Comparison of ENCODE assay signal across 18 cellular contexts in genomic region chr2:73839653-73840411, GRCh38. TPM values are rescaled to one million over a fixed set of nuclear protein-coding genes. Genes with fewer than 3 reads are reported as not detected.
DNase-seq lines count a peak whose midpoint lies in the region; ATAC-seq, FAIRE-seq and TF ChIP-seq lines count a peak whose summit lies in the region.
"Had no signal": no experiment of that assay in that cellular context is flagged by ENCODE, and none has a peak within 500 bp of the region (broad histone marks: within the 10 kb centered on the region; RNA-seq: fewer than 3 reads in every experiment).

No MANE protein-coding gene starts in this region.

- no TSS peak for BruUV-seq in endothelial cell of umbilical vein (replicated peaks; lab: Mats Ljungman, UMichigan)

- TF ChIP-seq CTCF in RWPE2 (IDR thresholded peaks at IDR 0.05; ENCODE audit: poor library complexity, severe bottlenecking) (peak; percentile 22), endothelial cell of umbilical vein (IDR thresholded peaks at IDR 0.05; ENCODE audit: extremely low read depth in 1 of 2, insufficient read depth in 1 of 2, low read depth in 1 of 2, low read length in 2 of 2) (no peak), neutrophil (IDR thresholded peaks at IDR 0.05) (no peak), RWPE1 (conservative IDR thresholded peaks at IDR 0.05; ENCODE audit: low read depth) (no peak)

- POLR2A ChIA-PET in endothelial cell of umbilical vein (lab: Charles Lee) = no interaction called here
- POLR2A ChIA-PET in RWPE1 (lab: Yijun Ruan, JAX; ENCODE audit: low non-redundant PET) = no interaction called here

- intact Hi-C loops in endothelial cell of umbilical vein (cut with micrococcal nuclease) = no loop called here

- H3K79me2 ChIP-seq in endothelial cell of umbilical vein (ENCODE audit: control insufficient read depth, insufficient read depth, low read length) = no peaks in the 10 kb centered on the region

- peak; percentile 27 for DNase-seq in EL
- DNase-seq in RWPE2 (ENCODE audit: low spot score) = no peak
- no peak for DNase-seq in endothelial cell of umbilical vein (ENCODE audit: low read depth, low spot score)
- DNase-seq in SW 1271 (lab: John Stamatoyannopoulos, UW) = no peak
- DNase-seq in RWPE1 (ENCODE audit: low spot score) = no peak
- DNase-seq: heart right ventricle, left cardiac atrium, mucosa of descending colon, NCI-H2029, NCI-H69 had no signal

- H3K27ac ChIP-seq in RWPE2 (ENCODE audit: poor library complexity, severe bottlenecking) (peak overlapping the region; percentile 37), endothelial cell of umbilical vein (ENCODE audit: insufficient read depth, low read depth, low read length) (no peak overlapping the region), neutrophil (peak overlapping the region; percentile 84), RWPE1 (no peak overlapping the region)
- H3K27ac ChIP-seq: cardiac muscle cell had no signal

- no peak overlapping the region for H3K4me2 ChIP-seq in endothelial cell of umbilical vein (ENCODE audit: insufficient read depth, low read length)

- H3K4me1 ChIP-seq in RWPE2 (ENCODE audit: insufficient read depth, poor library complexity, severe bottlenecking) (peaks cover 7% of the 10 kb centered on the region), endothelial cell of umbilical vein (ENCODE audit: control insufficient read depth, extremely low read depth, insufficient read depth, low read length) (no peaks in the 10 kb centered on the region), neutrophil (ENCODE audit: control insufficient read depth in 1 of 2, insufficient read depth in 1 of 2, low read depth in 1 of 2, low read length in 1 of 2) (peaks cover 38 to 43% of the 10 kb centered on the region in 2 experiments)

- H4K20me1 ChIP-seq in endothelial cell of umbilical vein (replicated peaks; ENCODE audit: control insufficient read depth, extremely low read depth, insufficient read depth, low read length) = no peaks in the 10 kb centered on the region

- ATAC-seq in RWPE2 (ENCODE audit: low read depth) (no peak; the same call in 2 of the 3 replicates), HG02642 (IDR thresholded peaks at IDR 0.05; ENCODE audit: poor library complexity, unreplicated experiment) (no peak), GM19023 (IDR thresholded peaks at IDR 0.05; ENCODE audit: unreplicated experiment) (no peak)
- ATAC-seq: activated naive CD4-positive, alpha-beta T cell treated with anti-CD3 and anti-CD28 coated beads, Interleukin-2, amount 50 U/mL, for 72 hours; heart right ventricle; mucosa of descending colon had no signal

- H3K27me3 ChIP-seq in RWPE2 (ENCODE audit: insufficient read depth, poor library complexity, severe bottlenecking) = no peaks in the 10 kb centered on the region
- no peaks in the 10 kb centered on the region for H3K27me3 ChIP-seq in endothelial cell of umbilical vein (ENCODE audit: control insufficient read depth in 2 of 2, insufficient read depth in 2 of 2, low read length in 2 of 2)
- H3K27me3 ChIP-seq in neutrophil = no peaks in the 10 kb centered on the region
- H3K27me3 ChIP-seq: cardiac muscle cell, heart right ventricle had no signal

- no peaks in the 10 kb centered on the region for H3K9me3 ChIP-seq in RWPE2 (ENCODE audit: severe bottlenecking)
- no peaks in the 10 kb centered on the region for H3K9me3 ChIP-seq in endothelial cell of umbilical vein (replicated peaks; ENCODE audit: control insufficient read depth, insufficient read depth, low read length)
- H3K9me3 ChIP-seq in neutrophil = no peaks in the 10 kb centered on the region
- H3K9me3 ChIP-seq: heart right ventricle, mucosa of descending colon had no signal

- peaks cover 67% of the 10 kb centered on the region for H3K36me3 ChIP-seq in RWPE2 (ENCODE audit: low read depth)
- peaks cover 0 to 5% of the 10 kb centered on the region in 2 experiments for H3K36me3 ChIP-seq in endothelial cell of umbilical vein (ENCODE audit: control insufficient read depth in 2 of 2, extremely low read depth in 1 of 2, insufficient read depth in 2 of 2, low read length in 2 of 2)
- peaks cover 4% of the 10 kb centered on the region for H3K36me3 ChIP-seq in neutrophil

- H3K4me3 ChIP-seq in RWPE2 (ENCODE audit: severe bottlenecking) (no peak overlapping the region), endothelial cell of umbilical vein (replicated peaks in 1 of 3; ENCODE audit: insufficient read depth in 1 of 3, low read depth in 1 of 3, low read length in 3 of 3) (no peak overlapping the region), neutrophil (ENCODE audit: low read depth in 1 of 2, low read length in 1 of 2) (no peak overlapping the region)
- H3K4me3 ChIP-seq: cardiac muscle cell, heart right ventricle, mucosa of descending colon had no signal

- peak; percentile 15 for FAIRE-seq in endothelial cell of umbilical vein (lab: Jason Lieb, UNC)

- TF ChIP-seq POLR2A in endothelial cell of umbilical vein (IDR thresholded peaks at IDR 0.05; ENCODE audit: low read depth, low read length) = no peak

- dilution Hi-C loops in endothelial cell of umbilical vein (cut with MboI; ENCODE audit: extremely low pct_ligation_motif_present, low sequenced_read_pairs) = no loop called here

- no peak overlapping the region for H3K9ac ChIP-seq in endothelial cell of umbilical vein (replicated peaks; ENCODE audit: extremely low read depth, insufficient read depth, low read length)

- no peaks in the 10 kb centered on the region for H3K9me1 ChIP-seq in endothelial cell of umbilical vein (replicated peaks; ENCODE audit: control insufficient read depth, extremely low read depth, insufficient read depth, low read length)

- CTCF ChIA-PET in endothelial cell of umbilical vein (lab: Charles Lee) = interaction anchor here (0.7 to 3.0 kb wide), 5 partner anchors 12 to 16 kb away, joined by 3 to 10 read pairs (median 4); no protein-coding TSS in a partner anchor
- CTCF ChIA-PET in RWPE1 (lab: Yijun Ruan, JAX) = interaction anchor here (0.5 to 0.6 kb wide), 2 partner anchors 211 to 308 kb away, joined by 3 read pairs; no protein-coding TSS in a partner anchor

- H2AFZ ChIP-seq in endothelial cell of umbilical vein (ENCODE audit: low read depth, low read length) = no peak overlapping the region

TF ChIP-seq in endothelial cell of umbilical vein, 7 proteins besides CTCF, POLR2A, EP300 and RAD21:
- TF ChIP-seq MAX (IDR thresholded peaks at IDR 0.05; ENCODE audit: insufficient read depth, insufficient read length) (no peak), GATA2 (IDR thresholded peaks at IDR 0.05; ENCODE audit: insufficient read depth, insufficient read length, low read depth, low read length) (no peak), EZH2 (IDR thresholded peaks at IDR 0.05; ENCODE audit: borderline replicate concordance, low read depth, low read length, severe bottlenecking) (no peak), JUN (IDR thresholded peaks at IDR 0.05; ENCODE audit: borderline replicate concordance, insufficient read depth, insufficient read length, low read depth) (no peak), POLR2AphosphoS5 (IDR thresholded peaks at IDR 0.05; ENCODE audit: insufficient read depth, low read depth, low read length) (no peak), MYC (IDR thresholded peaks at IDR 0.05; ENCODE audit: low read depth, low read length) (no peak), FOS (IDR thresholded peaks at IDR 0.05; ENCODE audit: borderline replicate concordance, insufficient read depth, low read length) (no peak)

RNA-seq across cellular contexts. Expression of gene STAMBP, which starts 11.1 kb away (rescaled TPM):
- total RNA-seq in endothelial cell of umbilical vein = 19.8 and 21.3 TPM in 2 replicates
- 18.0 and 19.0 TPM in 2 replicates for polyA plus RNA-seq in endothelial cell of umbilical vein
- polyA plus RNA-seq in endothelial cell of umbilical vein (2011; cell fraction: cytosol; rRNA removed) = 23.0 and 23.6 TPM in 2 replicates
- 23.7 and 25.7 TPM in 2 replicates for polyA plus RNA-seq in endothelial cell of umbilical vein (2011; cell fraction: nucleus; rRNA removed)
- 23.8 and 24.7 TPM in 2 replicates for polyA plus RNA-seq in endothelial cell of umbilical vein (2012)
- 24.3 and 26.9 TPM in 2 replicates for polyA minus RNA-seq in endothelial cell of umbilical vein
- 24.8 TPM for polyA minus RNA-seq in endothelial cell of umbilical vein (2011; cell fraction: cytosol; rRNA and poly(A)+ RNA removed)
- polyA minus RNA-seq in endothelial cell of umbilical vein (2011; cell fraction: nucleus; rRNA and poly(A)+ RNA removed) = 12.2 and 13.2 TPM in 2 replicates

RNA-seq across cellular contexts. Expression of gene ACTG2, which starts 53.0 kb away (rescaled TPM):
- not detected in 2 replicates for total RNA-seq in endothelial cell of umbilical vein
- not detected in 2 replicates for polyA plus RNA-seq in endothelial cell of umbilical vein
- not detected in 2 replicates for polyA plus RNA-seq in endothelial cell of umbilical vein (2011; cell fraction: cytosol; rRNA removed)
- polyA plus RNA-seq in endothelial cell of umbilical vein (2011; cell fraction: nucleus; rRNA removed) = not detected in 2 replicates
- polyA plus RNA-seq in endothelial cell of umbilical vein (2012) = not detected in 2 replicates
- not detected in 2 replicates for polyA minus RNA-seq in endothelial cell of umbilical vein
- polyA minus RNA-seq in endothelial cell of umbilical vein (2011; cell fraction: cytosol; rRNA and poly(A)+ RNA removed) = not detected
- polyA minus RNA-seq in endothelial cell of umbilical vein (2011; cell fraction: nucleus; rRNA and poly(A)+ RNA removed) = not detected in 2 replicates
- total RNA-seq: T-helper 2 cell treated with Interferon-gamma antibody and Interleukin-4, amounts not matched to agents 100 ng/mL and 5 ng/mL, for 36 hours had no signal

RNA-seq across cellular contexts. Expression of gene C2orf78, which starts 55.8 kb away (rescaled TPM):
- not detected in 2 replicates for total RNA-seq in endothelial cell of umbilical vein
- not detected in 2 replicates for polyA plus RNA-seq in endothelial cell of umbilical vein
- polyA plus RNA-seq in endothelial cell of umbilical vein (2011; cell fraction: cytosol; rRNA removed) = not detected in 2 replicates
- polyA plus RNA-seq in endothelial cell of umbilical vein (2011; cell fraction: nucleus; rRNA removed) = not detected in 2 replicates
- not detected in 2 replicates for polyA plus RNA-seq in endothelial cell of umbilical vein (2012)
- not detected in 2 replicates for polyA minus RNA-seq in endothelial cell of umbilical vein
- not detected for polyA minus RNA-seq in endothelial cell of umbilical vein (2011; cell fraction: cytosol; rRNA and poly(A)+ RNA removed)
- not detected in 2 replicates for polyA minus RNA-seq in endothelial cell of umbilical vein (2011; cell fraction: nucleus; rRNA and poly(A)+ RNA removed)
- total RNA-seq: activated naive CD4-positive, alpha-beta T cell treated with anti-CD3 and anti-CD28 coated beads, Interleukin-2, amount 50 U/mL, for 72 hours; heart right ventricle; left cardiac atrium; M059J; mucosa of descending colon; progenitor cell of endocrine pancreas; T-helper 2 cell treated with Interferon-gamma antibody and Interleukin-4, amounts not matched to agents 100 ng/mL and 5 ng/mL, for 36 hours had no signal
- polyA plus RNA-seq: cardiac muscle cell, heart right ventricle had no signal

RNA-seq across cellular contexts. Expression of gene DUSP11, which starts 59.9 kb away (rescaled TPM):
- total RNA-seq in endothelial cell of umbilical vein = 25.3 and 27.0 TPM in 2 replicates
- polyA plus RNA-seq in endothelial cell of umbilical vein = 18.4 and 18.6 TPM in 2 replicates
- 27.1 and 29.7 TPM in 2 replicates for polyA plus RNA-seq in endothelial cell of umbilical vein (2011; cell fraction: cytosol; rRNA removed)
- polyA plus RNA-seq in endothelial cell of umbilical vein (2011; cell fraction: nucleus; rRNA removed) = 17.3 and 19.4 TPM in 2 replicates
- polyA plus RNA-seq in endothelial cell of umbilical vein (2012) = 23.9 and 28.3 TPM in 2 replicates
- polyA minus RNA-seq in endothelial cell of umbilical vein = 9.4 and 11.7 TPM in 2 replicates
- polyA minus RNA-seq in endothelial cell of umbilical vein (2011; cell fraction: cytosol; rRNA and poly(A)+ RNA removed) = 9.5 TPM
- 24.3 and 26.5 TPM in 2 replicates for polyA minus RNA-seq in endothelial cell of umbilical vein (2011; cell fraction: nucleus; rRNA and poly(A)+ RNA removed)

Comparison
In these comparisons a context has a peak if more than half of its experiments do, and no peak if none do; other contexts are left out.
1. H3K27ac ChIP-seq: peak in RWPE2 (single experiment) and neutrophil (single experiment); none in endothelial cell of umbilical vein (single experiment) and RWPE1 (single experiment).